In genomic region chr10:21532694-21533576, GRCh38 we compare ENCODE assay signal across 8 cellular contexts. TPM values are rescaled to one million over a fixed set of nuclear protein-coding genes. Genes with fewer than 3 reads are reported as not detected.
A peak's percentile ranks its signal among the peaks of the same experiment; 100 is the strongest.
DNase-seq lines count a peak whose midpoint lies in the region; ATAC-seq lines count a peak whose summit lies in the region.

No MANE protein-coding gene starts in this region.

- peaks cover 0 to 15% of the 10 kb centered on the region in 2 donors for H3K36me3 Mint-ChIP-seq in CD4-positive, alpha-beta memory T cell

- H3K27ac ChIP-seq in CD4-positive, alpha-beta memory T cell (ENCODE audit: low read depth, low read length): peak overlapping the region; percentile 63
- H3K27ac ChIP-seq in caudate nucleus (ENCODE audit: low read depth, low read length) (peak overlapping the region; percentile 98), muscle layer of duodenum (ENCODE audit: low read length) (peak overlapping the region; percentile 92)

- peak overlapping the region; percentile 85 to 98 (median 95) for H3K27ac Mint-ChIP-seq in CD4-positive, alpha-beta memory T cell

- no peaks in the 10 kb centered on the region for H3K27me3 ChIP-seq in CD4-positive, alpha-beta memory T cell (ENCODE audit: insufficient read depth, low read length)
- H3K27me3 ChIP-seq in muscle layer of duodenum (ENCODE audit: low read depth, low read length): no peaks in the 10 kb centered on the region

- H3K9me3 Mint-ChIP-seq in CD4-positive, alpha-beta memory T cell: no peaks in the 10 kb centered on the region

- peaks cover 9 to 37% (median 21%) of the 10 kb centered on the region in 4 donors for H3K4me1 Mint-ChIP-seq in CD4-positive, alpha-beta memory T cell

- ATAC-seq in GM19043 (IDR thresholded peaks at IDR 0.05; ENCODE audit: low read depth, unreplicated experiment): peak; percentile 3
- ATAC-seq in HG03159 (IDR thresholded peaks at IDR 0.05; ENCODE audit: unreplicated experiment): no peak

- POLR2A ChIA-PET in CD4-positive, alpha-beta memory T cell (lab: Charles Lee; ENCODE audit: partially characterized antibody): interaction anchor here (0.5 to 2.3 kb wide), 11 partner anchors 7 to 1562 kb away, joined by 3 to 19 read pairs (median 5); partner anchors contain the start of genes DNAJC1 and SKIDA1

- H3K4me3 ChIP-seq in CD4-positive, alpha-beta memory T cell (ENCODE audit: low read length in 2 of 2): peak overlapping the region; percentile 69 to 88
- H3K4me3 ChIP-seq in muscle layer of duodenum (ENCODE audit: low read depth in 1 of 2, low read length in 2 of 2): peak overlapping the region; percentile 68 to 79

- H3K9me3 ChIP-seq in CD4-positive, alpha-beta memory T cell (ENCODE audit: control insufficient read depth in 1 of 2, low read length in 2 of 2): no peaks in the 10 kb centered on the region
- H3K9me3 ChIP-seq in muscle layer of duodenum (ENCODE audit: control insufficient read depth in 1 of 2, low read length in 2 of 2): no peaks in the 10 kb centered on the region

- intact Hi-C loops in CD4-positive, alpha-beta memory T cell (cut with micrococcal nuclease): loop anchor here (2.0 to 5.0 kb wide), 2 partner anchors 904 to 1904 kb away; partner anchors contain the start of gene OTUD1

- no peaks in the 10 kb centered on the region for H3K36me3 ChIP-seq in CD4-positive, alpha-beta memory T cell (ENCODE audit: insufficient read depth, low read length)
- no peaks in the 10 kb centered on the region for H3K36me3 ChIP-seq in muscle layer of duodenum (ENCODE audit: control insufficient read depth in 1 of 2, insufficient read depth in 2 of 2, low read length in 2 of 2)

- peaks cover 19% of the 10 kb centered on the region for H3K4me1 ChIP-seq in CD4-positive, alpha-beta memory T cell (ENCODE audit: insufficient read depth, low read length)
- H3K4me1 ChIP-seq in muscle layer of duodenum (ENCODE audit: control insufficient read depth in 1 of 2, insufficient read depth in 2 of 2, low read length in 2 of 2): peaks cover 7 to 9% of the 10 kb centered on the region in 2 donors

- no peaks in the 10 kb centered on the region for H3K27me3 Mint-ChIP-seq in CD4-positive, alpha-beta memory T cell

- peak overlapping the region; percentile 92 to 99 (median 95) for H3K4me3 Mint-ChIP-seq in CD4-positive, alpha-beta memory T cell

- CTCF ChIA-PET in CD4-positive, alpha-beta memory T cell (lab: Charles Lee; ENCODE audit: partially characterized antibody): interaction anchor here (0.8 to 1.9 kb wide), 2 partner anchors 15 to 36 kb away, joined by 3 to 7 read pairs; no protein-coding TSS in a partner anchor

- DNase-seq in CD4-positive, alpha-beta memory T cell: no peak
- DNase-seq in LHCN-M2 (ENCODE audit: low read depth) (peak; percentile 9), caudate nucleus (lab: John Stamatoyannopoulos, UW) (no peak), retina (no peak), 8988T (no peak)

RNA-seq across cellular contexts. Expression of gene MLLT10, which starts 1.1 kb away (rescaled TPM):
- 10 to 100 TPM; 64.6 to 73.4 TPM for total RNA-seq in CD4-positive, alpha-beta memory T cell
- polyA plus RNA-seq in CD4-positive, alpha-beta memory T cell: 1 to 10 TPM; 5.2 to 8.5 TPM
- 15.0 and 23.3 TPM in 2 replicates for total RNA-seq in LHCN-M2 (2014; rRNA removed)
- polyA plus RNA-seq in LHCN-M2 (2012): 9.2 TPM

RNA-seq across cellular contexts. Expression of gene SKIDA1, which starts 7.5 kb away (rescaled TPM):
- total RNA-seq in CD4-positive, alpha-beta memory T cell: under 1 TPM; 0.39 to 0.73 TPM
- polyA plus RNA-seq in CD4-positive, alpha-beta memory T cell: under 1 TPM; 0.13 to 0.94 TPM
- total RNA-seq in LHCN-M2 (2014; rRNA removed): 0.13 and 0.63 TPM in 2 replicates
- polyA plus RNA-seq in LHCN-M2 (2012): 0.09 TPM
